In genomic region chr2:63078852-63079606, GRCh38 we compare ENCODE assay signal across 8 cellular contexts. TPM values are rescaled to one million over a fixed set of nuclear protein-coding genes. Genes with fewer than 3 reads are reported as not detected.
DNase-seq lines count a peak whose midpoint lies in the region; ATAC-seq and TF ChIP-seq lines count a peak whose summit lies in the region.

No MANE protein-coding gene starts in this region.

- H3K27me3 ChIP-seq in osteoblast (ENCODE audit: insufficient read depth, low read length) (peaks cover 4% of the 10 kb centered on the region), upper lobe of left lung (no peaks in the 10 kb centered on the region)

- no peaks in the 10 kb centered on the region for H3K36me3 Mint-ChIP-seq in activated naive CD8-positive, alpha-beta T cell treated with anti-CD3 and anti-CD28 coated beads for 36 hours

- ATAC-seq in upper lobe of left lung (ENCODE audit: low FRiP score in 2 of 2): no peak

- no peak overlapping the region for H3K27ac Mint-ChIP-seq in activated naive CD8-positive, alpha-beta T cell treated with anti-CD3 and anti-CD28 coated beads for 36 hours

- H3K4me1 ChIP-seq in osteoblast (ENCODE audit: insufficient read depth, low read length): no peaks in the 10 kb centered on the region
- no peaks in the 10 kb centered on the region for H3K4me1 ChIP-seq in upper lobe of left lung

- no peak overlapping the region for H3K4me3 Mint-ChIP-seq in activated naive CD8-positive, alpha-beta T cell treated with anti-CD3 and anti-CD28 coated beads for 36 hours

- H2AFZ ChIP-seq in osteoblast (ENCODE audit: low read length): no peak overlapping the region

- peak; percentile 58 for TF ChIP-seq CTCF in osteoblast (IDR thresholded peaks at IDR 0.05; ENCODE audit: extremely low read depth, low read depth, low read length)
- TF ChIP-seq CTCF in upper lobe of left lung (IDR thresholded peaks at IDR 0.05): no peak

- H3K36me3 ChIP-seq in osteoblast (ENCODE audit: insufficient read depth, low read length): no peaks in the 10 kb centered on the region
- no peaks in the 10 kb centered on the region for H3K36me3 ChIP-seq in upper lobe of left lung

- H3K27ac ChIP-seq in osteoblast (ENCODE audit: low read depth, low read length) (no peak overlapping the region), upper lobe of left lung (no peak overlapping the region)

- no peak overlapping the region for H3K4me2 ChIP-seq in osteoblast (ENCODE audit: insufficient read depth, low read length)

- H3K9me3 ChIP-seq in osteoblast (ENCODE audit: low read depth, low read length) (no peaks in the 10 kb centered on the region), upper lobe of left lung (no peaks in the 10 kb centered on the region)

- H3K4me3 ChIP-seq in osteoblast (ENCODE audit: insufficient read depth, low read length) (no peak overlapping the region), upper lobe of left lung (no peak overlapping the region)

- no peak for TF ChIP-seq EP300 in upper lobe of left lung (IDR thresholded peaks at IDR 0.05)

- no peaks in the 10 kb centered on the region for H3K79me2 ChIP-seq in osteoblast (ENCODE audit: insufficient read depth, low read length)

- no peaks in the 10 kb centered on the region for H4K20me1 ChIP-seq in osteoblast (ENCODE audit: insufficient read depth, low read length)

- peaks cover 29% of the 10 kb centered on the region for H3K27me3 Mint-ChIP-seq in activated naive CD8-positive, alpha-beta T cell treated with anti-CD3 and anti-CD28 coated beads for 36 hours

- peak; percentile 66 for DNase-seq in NCI-H82 (lab: John Stamatoyannopoulos, UW)
- no peak for DNase-seq in NCI-H82 treated with DMSO at 0.1 percent for 48 hours (lab: John Stamatoyannopoulos, UW; ENCODE audit: unreplicated experiment)
- DNase-seq in HuH-7.5 (ENCODE audit: low spot score): peak; percentile 25
- DNase-seq in activated naive CD8-positive, alpha-beta T cell treated with anti-CD3 and anti-CD28 coated beads for 36 hours: peak; percentile 11
- DNase-seq in osteoblast (ENCODE audit: insufficient read length, low spot score, missing footprints): peak; percentile 25
- DNase-seq in stimulated activated naive CD4-positive, alpha-beta T cell treated with Interleukin-2 at 50 U/mL for 16 hours (lab: John Stamatoyannopoulos, UW): no peak
- no peak for DNase-seq in NCI-H524 treated with DMSO at 0.1 percent for 48 hours (lab: John Stamatoyannopoulos, UW)
- no peak for DNase-seq in upper lobe of left lung

- H3K4me1 Mint-ChIP-seq in activated naive CD8-positive, alpha-beta T cell treated with anti-CD3 and anti-CD28 coated beads for 36 hours: no peaks in the 10 kb centered on the region

- WGBS in upper lobe of left lung, 2 donors: 72 to 76% methylated on average over 4 of the region's 4 CpGs

- H3K9me3 Mint-ChIP-seq in activated naive CD8-positive, alpha-beta T cell treated with anti-CD3 and anti-CD28 coated beads for 36 hours: no peaks in the 10 kb centered on the region

- TF ChIP-seq POLR2A in upper lobe of left lung (IDR thresholded peaks at IDR 0.05): no peak

RNA-seq across cellular contexts. Expression of gene OTX1, which starts 28.4 kb away (rescaled TPM):
- not detected for total RNA-seq in activated naive CD8-positive, alpha-beta T cell treated with anti-CD3 and anti-CD28 coated beads for 36 hours
- not detected in 2 replicates for total RNA-seq in osteoblast
- total RNA-seq in upper lobe of left lung: 1 to 10 TPM in 2 of 6 donors, under 1 TPM in 3, not detected in 1; 0.24 to 1.7 (median 0.34) TPM

Comparison
In these comparisons a context has a peak if more than half of its experiments do, and no peak if none do; other contexts are left out.
1. DNase-seq: peak in NCI-H82 (single experiment), HuH-7.5 (single experiment), activated naive CD8-positive, alpha-beta T cell treated with anti-CD3 and anti-CD28 coated beads for 36 hours (single experiment) and osteoblast (single experiment); none in NCI-H82 treated with DMSO at 0.1 percent for 48 hours (single experiment), stimulated activated naive CD4-positive, alpha-beta T cell treated with Interleukin-2 at 50 U/mL for 16 hours (single experiment), NCI-H524 treated with DMSO at 0.1 percent for 48 hours (single experiment) and upper lobe of left lung (0 of 2).